18 cellular contexts compared by ENCODE assay signal in genomic region chr7:84454174-84454959, GRCh38.
A peak's percentile ranks its signal among the peaks of the same experiment; 100 is the strongest.
DNase-seq lines count a peak whose midpoint lies in the region; ATAC-seq and TF ChIP-seq lines count a peak whose summit lies in the region.
"Had no signal": no experiment of that assay in that cellular context is flagged by ENCODE, and none has a peak within 500 bp of the region (broad histone marks: within the 10 kb centered on the region; RNA-seq: fewer than 3 reads in every experiment).

No MANE protein-coding gene starts in this region.

- H3K4me2 ChIP-seq in OCI-LY1 (ENCODE audit: low read length) = no peak overlapping the region

- H4K20me1 ChIP-seq in OCI-LY1 (ENCODE audit: insufficient read depth, low read length) = no peaks in the 10 kb centered on the region

- DNase-seq in EH (ENCODE audit: low read depth) (peak; percentile 3), dermis blood vessel endothelial cell (peak; percentile 23), retinal pigment epithelial cell (ENCODE audit: low read depth) (no peak), heart right ventricle (no peak), NCI-H345 treated with DMSO at 0.1 percent for 48 hours (lab: John Stamatoyannopoulos, UW; ENCODE audit: unreplicated experiment) (no peak), iPS-NIHi7 (ENCODE audit: extremely low spot score) (no peak)
- DNase-seq: activated CD4-positive, CD25-positive, alpha-beta regulatory T cell treated with anti-CD3 and anti-CD28 coated beads, Interleukin-2, amount 50 U/mL, for 72 hours; activated CD8-positive, alpha-beta memory T cell treated with anti-CD3 and anti-CD28 coated beads, Interleukin-2, amount 50 U/mL, for 4 hours; aorta; CD4-positive, alpha-beta memory T cell; cortex of kidney; DMS79 treated with DMSO at 0.1 percent for 48 hours; NCI-H774; nucleus accumbens; SHP77; stimulated activated CD4-positive, alpha-beta T cell treated with anti-CD3 and anti-CD28 coated beads, Interleukin-4, amount 100 ng/mL, for 24 hours; T-helper 2 cell had no signal

- H3K9ac ChIP-seq in OCI-LY1 (ENCODE audit: low read length) = no peak overlapping the region

- H3K27me3 ChIP-seq in OCI-LY1 (ENCODE audit: insufficient read depth, low read length) = no peaks in the 10 kb centered on the region
- H3K27me3 ChIP-seq in heart right ventricle = no peaks in the 10 kb centered on the region

- TF ChIP-seq CTCF in OCI-LY1 (IDR thresholded peaks at IDR 0.05; ENCODE audit: low read length) = peak; percentile 28; the same call in 1 of the 2 replicates
- TF ChIP-seq CTCF in retinal pigment epithelial cell (conservative IDR thresholded peaks at IDR 0.05; ENCODE audit: low read depth, low read length) = peak; percentile 14
- TF ChIP-seq CTCF in heart right ventricle (IDR thresholded peaks at IDR 0.05) = no peak

- H3K9me2 ChIP-seq in OCI-LY1 (ENCODE audit: low read depth, low read length) = no peaks in the 10 kb centered on the region

- H3K9me3 ChIP-seq in OCI-LY1 (ENCODE audit: low read length) = no peaks in the 10 kb centered on the region
- peaks cover 0 to 4% (median 0%) of the 10 kb centered on the region in 11 donors for H3K9me3 ChIP-seq in heart right ventricle

- H3F3A ChIP-seq in OCI-LY1 (ENCODE audit: insufficient read depth, low read length) = no peaks in the 10 kb centered on the region

- peak overlapping the region; percentile 1 for H3K27ac ChIP-seq in OCI-LY1 (ENCODE audit: low read depth, low read length, poor library complexity, severe bottlenecking)
- no peak overlapping the region for H3K27ac ChIP-seq in heart right ventricle

- ATAC-seq in heart right ventricle = no peak

- H3K36me3 ChIP-seq in OCI-LY1 (ENCODE audit: insufficient read depth, low read length) (no peaks in the 10 kb centered on the region), heart right ventricle (no peaks in the 10 kb centered on the region)

- no peak overlapping the region for H3K4me3 ChIP-seq in OCI-LY1 (ENCODE audit: low read depth, low read length, poor library complexity, severe bottlenecking)
- no peak overlapping the region for H3K4me3 ChIP-seq in retinal pigment epithelial cell (ENCODE audit: low read length)
- no peak overlapping the region for H3K4me3 ChIP-seq in heart right ventricle

- peak overlapping the region; percentile 26; the same call in 1 of the 2 replicates for H2AFZ ChIP-seq in OCI-LY1 (ENCODE audit: low read length)

- H3K4me1 ChIP-seq in OCI-LY1 (ENCODE audit: insufficient read depth, low read length, severe bottlenecking) (peaks cover 14% of the 10 kb centered on the region), heart right ventricle (no peaks in the 10 kb centered on the region)

- H3K79me2 ChIP-seq in OCI-LY1 (ENCODE audit: insufficient read depth, low read length) = no peaks in the 10 kb centered on the region

- intact Hi-C loops in heart right ventricle (cut with DNase I) = loop anchor here in 2 of 10 donors (10.0 kb wide), 1 partner anchor 480 kb away; no protein-coding TSS in a partner anchor

Comparison
In these comparisons a context has a peak if more than half of its experiments do, and no peak if none do; other contexts are left out.
1. DNase-seq: peak in EH (single experiment) and dermis blood vessel endothelial cell (single experiment); none in retinal pigment epithelial cell (single experiment), heart right ventricle (0 of 2), NCI-H345 treated with DMSO at 0.1 percent for 48 hours (single experiment) and iPS-NIHi7 (single experiment).
2. CTCF ChIP-seq: peak in OCI-LY1 (single experiment) and retinal pigment epithelial cell (single experiment); none in heart right ventricle (0 of 9).